In genomic region chr7:44572771-44573170, GRCh38 we compare ENCODE assay signal across 8 cellular contexts. TPM values are rescaled to one million over a fixed set of nuclear protein-coding genes. Genes with fewer than 3 reads are reported as not detected.
A peak's percentile ranks its signal among the peaks of the same experiment; 100 is the strongest.
DNase-seq lines count a peak whose midpoint lies in the region; ATAC-seq, FAIRE-seq and TF ChIP-seq lines count a peak whose summit lies in the region.

No MANE protein-coding gene starts in this region.

- no peaks in the 10 kb centered on the region for H3K27me3 ChIP-seq in right atrium auricular region
- H3K27me3 ChIP-seq in bronchial epithelial cell (ENCODE audit: control insufficient read depth, insufficient read depth, low read length), result no peaks in the 10 kb centered on the region
- H3K27me3 ChIP-seq in mucosa of stomach (ENCODE audit: control insufficient read depth, insufficient read depth, low read length), result no peaks in the 10 kb centered on the region

- ATAC-seq in Right ventricle myocardium inferior, result no peak
- ATAC-seq in GM18498 (IDR thresholded peaks at IDR 0.05; ENCODE audit: unreplicated experiment), result no peak

- H3K4me3 ChIP-seq in right atrium auricular region, result peak overlapping the region; percentile 78 to 85
- H3K4me3 ChIP-seq in bronchial epithelial cell (ENCODE audit: low read depth, low read length), result peak overlapping the region; percentile 78
- peak overlapping the region; percentile 93 for H3K4me3 ChIP-seq in mucosa of stomach (ENCODE audit: low read length)

- DNase-seq in right atrium auricular region (ENCODE audit: low spot score) (no peak), Right ventricle myocardium inferior (ENCODE audit: missing footprints) (no peak), bronchial epithelial cell (ENCODE audit: low read depth) (no peak), T1000 (lab: John Stamatoyannopoulos, UW) (no peak), middle frontal gyrus (ENCODE audit: extremely low spot score, low spot score) (no peak), NCI-H187 treated with DMSO at 0.1 percent for 48 hours (lab: John Stamatoyannopoulos, UW) (no peak)

- H3K9me3 ChIP-seq in right atrium auricular region (no peaks in the 10 kb centered on the region), mucosa of stomach (ENCODE audit: control insufficient read depth, low read length) (no peaks in the 10 kb centered on the region)

- FAIRE-seq in bronchial epithelial cell (lab: Jason Lieb, UNC), result no peak

- H3K4me1 ChIP-seq in right atrium auricular region (peaks cover 0 to 30% of the 10 kb centered on the region in 2 donors), mucosa of stomach (ENCODE audit: control insufficient read depth, insufficient read depth, low read length) (peaks cover 17% of the 10 kb centered on the region)

- no peak for TF ChIP-seq CTCF in right atrium auricular region (IDR thresholded peaks at IDR 0.05)
- no peak for TF ChIP-seq CTCF in bronchial epithelial cell (IDR thresholded peaks at IDR 0.05; ENCODE audit: insufficient read depth, low read length, severe bottlenecking)

- H3K36me3 ChIP-seq in right atrium auricular region, result peaks cover 50% of the 10 kb centered on the region
- H3K36me3 ChIP-seq in bronchial epithelial cell (ENCODE audit: control insufficient read depth, insufficient read depth, low read length), result peaks cover 37% of the 10 kb centered on the region
- peaks cover 39% of the 10 kb centered on the region for H3K36me3 ChIP-seq in mucosa of stomach (ENCODE audit: control insufficient read depth, insufficient read depth, low read length)

- no peak overlapping the region for H3K27ac ChIP-seq in right atrium auricular region

- intact Hi-C loops in Right ventricle myocardium inferior (cut with DNase I), result loop anchor here (10.0 kb wide), 1 partner anchor 542 kb away; the partner anchor contains the start of gene TBRG4

- peak overlapping the region; percentile 88 for H3K9ac ChIP-seq in mucosa of stomach (ENCODE audit: low read length)

RNA-seq across cellular contexts. Expression of gene DDX56, which starts 0.9 kb away (rescaled TPM):
- total RNA-seq in right atrium auricular region, result 10 to 100 TPM; 24.4 to 28.1 TPM
- total RNA-seq in Right ventricle myocardium inferior, result 29.6 TPM
- total RNA-seq in bronchial epithelial cell, result 56.2 and 65.0 TPM in 2 replicates

RNA-seq across cellular contexts. Expression of gene TMED4, which starts 9.3 kb away (rescaled TPM):
- total RNA-seq in right atrium auricular region (100 to 1,000 TPM; 113 to 120 TPM), Right ventricle myocardium inferior (49.7 TPM), bronchial epithelial cell (119 and 203 TPM in 2 replicates)

RNA-seq across cellular contexts. Expression of gene NPC1L1, which starts 31.6 kb away (rescaled TPM):
- not detected for total RNA-seq in right atrium auricular region
- total RNA-seq in Right ventricle myocardium inferior, result 0.05 TPM
- under 0.01 TPM in 2 replicates for total RNA-seq in bronchial epithelial cell

RNA-seq across cellular contexts. Expression of gene OGDH, which starts 33.7 kb away (rescaled TPM):
- total RNA-seq in right atrium auricular region, result 100 to 1,000 TPM; 277 to 390 TPM
- 679 TPM for total RNA-seq in Right ventricle myocardium inferior
- 45.0 and 78.7 TPM in 2 replicates for total RNA-seq in bronchial epithelial cell
